Comparison of ENCODE assay signal across 2 cellular contexts in the genomic region with DNA sequence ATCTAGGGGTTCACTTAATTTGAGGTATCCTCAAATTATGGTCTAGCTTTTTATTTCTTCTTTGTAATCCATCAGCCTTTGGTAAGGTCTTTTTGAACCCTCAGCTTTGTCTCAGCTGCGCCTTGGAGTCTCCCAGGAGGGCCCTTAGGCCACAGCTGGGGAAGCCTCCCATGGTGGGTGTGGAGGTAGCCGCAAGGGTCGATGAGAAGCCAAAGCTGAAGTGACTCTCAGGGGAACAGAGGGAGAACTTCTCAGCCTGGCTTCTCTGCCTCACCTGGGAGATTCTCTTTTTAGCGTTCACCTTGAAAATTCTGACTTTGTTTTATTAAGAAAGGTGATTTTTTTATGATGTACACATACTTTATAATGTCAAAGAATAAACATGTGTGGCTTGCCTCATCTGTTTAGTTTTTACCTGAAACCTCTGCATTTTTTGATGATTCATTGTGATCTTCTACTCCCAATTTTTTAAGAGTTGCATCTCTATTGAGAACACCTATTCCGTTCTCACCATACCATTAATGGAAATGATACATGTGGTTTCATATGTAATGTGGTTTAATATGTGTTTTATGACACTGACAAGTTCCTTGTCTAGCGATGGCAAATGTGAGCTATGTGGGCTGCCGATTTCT.
TF ChIP-seq lines count a peak whose summit lies in the region.

No MANE protein-coding gene starts in this region.

TF ChIP-seq in GM23338, 12 proteins besides CTCF, POLR2A, EP300 and RAD21 (continues in another document):
- TF ChIP-seq ZNF331 (CRISPR knock-in tag; IDR thresholded peaks at IDR 0.05; ENCODE audit: low read depth) (no peak), ZNF462 (CRISPR knock-in tag; IDR thresholded peaks at IDR 0.05) (no peak), JUNB (IDR thresholded peaks at IDR 0.05; ENCODE audit: unreplicated experiment) (no peak), EZH2 (IDR thresholded peaks at IDR 0.05; ENCODE audit: low read depth, unreplicated experiment) (no peak), ETS1 (IDR thresholded peaks at IDR 0.05) (no peak), ZNF114 (CRISPR knock-in tag; IDR thresholded peaks at IDR 0.05) (no peak), EZH2phosphoT487 (IDR thresholded peaks at IDR 0.05; ENCODE audit: unreplicated experiment) (no peak)
- TF ChIP-seq, protein P1, sequence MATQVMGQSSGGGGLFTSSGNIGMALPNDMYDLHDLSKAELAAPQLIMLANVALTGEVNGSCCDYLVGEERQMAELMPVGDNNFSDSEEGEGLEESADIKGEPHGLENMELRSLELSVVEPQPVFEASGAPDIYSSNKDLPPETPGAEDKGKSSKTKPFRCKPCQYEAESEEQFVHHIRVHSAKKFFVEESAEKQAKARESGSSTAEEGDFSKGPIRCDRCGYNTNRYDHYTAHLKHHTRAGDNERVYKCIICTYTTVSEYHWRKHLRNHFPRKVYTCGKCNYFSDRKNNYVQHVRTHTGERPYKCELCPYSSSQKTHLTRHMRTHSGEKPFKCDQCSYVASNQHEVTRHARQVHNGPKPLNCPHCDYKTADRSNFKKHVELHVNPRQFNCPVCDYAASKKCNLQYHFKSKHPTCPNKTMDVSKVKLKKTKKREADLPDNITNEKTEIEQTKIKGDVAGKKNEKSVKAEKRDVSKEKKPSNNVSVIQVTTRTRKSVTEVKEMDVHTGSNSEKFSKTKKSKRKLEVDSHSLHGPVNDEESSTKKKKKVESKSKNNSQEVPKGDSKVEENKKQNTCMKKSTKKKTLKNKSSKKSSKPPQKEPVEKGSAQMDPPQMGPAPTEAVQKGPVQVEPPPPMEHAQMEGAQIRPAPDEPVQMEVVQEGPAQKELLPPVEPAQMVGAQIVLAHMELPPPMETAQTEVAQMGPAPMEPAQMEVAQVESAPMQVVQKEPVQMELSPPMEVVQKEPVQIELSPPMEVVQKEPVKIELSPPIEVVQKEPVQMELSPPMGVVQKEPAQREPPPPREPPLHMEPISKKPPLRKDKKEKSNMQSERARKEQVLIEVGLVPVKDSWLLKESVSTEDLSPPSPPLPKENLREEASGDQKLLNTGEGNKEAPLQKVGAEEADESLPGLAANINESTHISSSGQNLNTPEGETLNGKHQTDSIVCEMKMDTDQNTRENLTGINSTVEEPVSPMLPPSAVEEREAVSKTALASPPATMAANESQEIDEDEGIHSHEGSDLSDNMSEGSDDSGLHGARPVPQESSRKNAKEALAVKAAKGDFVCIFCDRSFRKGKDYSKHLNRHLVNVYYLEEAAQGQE (IDR thresholded peaks at IDR 0.05; ENCODE audit: unreplicated experiment): no peak

TF ChIP-seq in H1, 55 proteins besides CTCF, POLR2A, EP300 and RAD21:
- TF ChIP-seq MAFK (IDR thresholded peaks at IDR 0.05; ENCODE audit: low read depth, low read length): no peak
